Comparison of ENCODE assay signal across 12 cellular contexts in the genomic region with DNA sequence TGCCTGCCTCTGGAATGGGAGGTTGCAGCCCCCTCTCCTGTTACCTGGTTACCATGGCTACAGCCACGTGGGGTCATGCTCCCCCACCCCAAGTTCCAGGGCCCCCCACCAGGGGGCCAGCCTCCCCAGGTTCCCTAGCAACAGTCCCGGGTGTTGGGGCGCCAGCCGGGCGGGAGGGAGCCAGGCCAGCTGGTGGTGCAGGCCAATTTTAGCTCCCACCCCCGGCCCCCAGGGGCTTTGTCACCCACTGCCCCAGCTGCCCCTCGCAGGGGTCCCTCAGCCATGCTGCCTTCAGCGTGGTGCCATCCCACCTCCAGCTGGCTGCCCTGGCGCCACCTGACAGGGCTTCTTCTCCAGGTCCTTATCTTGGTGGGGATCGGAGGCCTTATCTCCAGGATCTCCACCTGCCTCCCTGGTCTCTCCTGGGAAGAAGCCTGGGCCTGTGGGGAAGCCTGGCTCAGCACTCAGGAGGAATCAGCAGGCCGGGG. TPM values are rescaled to one million over a fixed set of nuclear protein-coding genes. Genes with fewer than 3 reads are reported as not detected.
A peak's percentile ranks its signal among the peaks of the same experiment; 100 is the strongest.
DNase-seq lines count a peak whose midpoint lies in the region; ATAC-seq and TF ChIP-seq lines count a peak whose summit lies in the region.
"Had no signal": no experiment of that assay in that cellular context is flagged by ENCODE, and none has a peak within 500 bp of the region (broad histone marks: within the 10 kb centered on the region; RNA-seq: fewer than 3 reads in every experiment).

No MANE protein-coding gene starts in this region.

- no peaks in the 10 kb centered on the region for H3K9me2 ChIP-seq in HCT116 (ENCODE audit: insufficient read depth)

- no peak overlapping the region for H2AFZ ChIP-seq in HCT116 (ENCODE audit: low read depth, low read length, poor library complexity, severe bottlenecking)

- H3K36me3 ChIP-seq in CD8-positive, alpha-beta T cell (ENCODE audit: insufficient read depth, low read length) = no peaks in the 10 kb centered on the region
- H3K36me3 ChIP-seq in HCT116 (ENCODE audit: control insufficient read depth in 1 of 2, insufficient read depth in 2 of 2, low read length in 2 of 2) = no peaks in the 10 kb centered on the region; a peak in 1 of 4 replicates
- H3K36me3 ChIP-seq: colonic mucosa had no signal

- H3K9ac ChIP-seq in HCT116 (ENCODE audit: low read length) = no peak overlapping the region

- peak; percentile 19 for TF ChIP-seq CTCF in CD8-positive, alpha-beta T cell (IDR thresholded peaks at IDR 0.05)
- TF ChIP-seq CTCF in HCT116 (IDR thresholded peaks at IDR 0.05 in 2 of 3, conservative IDR thresholded peaks at IDR 0.05 in 1 of 3; ENCODE audit: borderline replicate concordance in 1 of 3, insufficient read depth in 1 of 3, low read depth in 2 of 3, low read length in 2 of 3) = peak in 2 of 3 experiments; percentile 19 to 23; a peak in 2 of 6 replicates
- peak; percentile 21 for TF ChIP-seq CTCF in astrocyte of the spinal cord (IDR thresholded peaks at IDR 0.05; ENCODE audit: low read depth, low read length)
- TF ChIP-seq CTCF in GM10266 (IDR thresholded peaks at IDR 0.05; ENCODE audit: control insufficient read depth, insufficient read depth, low read depth, missing control alignments) = no peak
- no peak for TF ChIP-seq CTCF in omental fat pad (IDR thresholded peaks at IDR 0.05)

- H3K4me3 ChIP-seq in CD8-positive, alpha-beta T cell (ENCODE audit: low read depth, low read length) = no peak overlapping the region
- H3K4me3 ChIP-seq in HCT116 (replicated peaks in 1 of 2; ENCODE audit: low read depth in 1 of 2, low read length in 2 of 2) (no peak overlapping the region), astrocyte of the spinal cord (ENCODE audit: low read depth, low read length) (no peak overlapping the region)
- H3K4me3 ChIP-seq: colonic mucosa, tibial artery had no signal

- TF ChIP-seq RAD21 in HCT116 (IDR thresholded peaks at IDR 0.05; ENCODE audit: low read depth) = no peak

- H3K27ac ChIP-seq in CD8-positive, alpha-beta T cell (ENCODE audit: low read depth, low read length) = no peak overlapping the region
- no peak overlapping the region for H3K27ac ChIP-seq in HCT116 (ENCODE audit: low read depth, low read length)
- H3K27ac ChIP-seq: colonic mucosa, tibial artery had no signal

- peaks cover 10% of the 10 kb centered on the region for H3K36me3 Mint-ChIP-seq in CD8-positive, alpha-beta T cell
- H3K36me3 Mint-ChIP-seq in naive thymus-derived CD8-positive, alpha-beta T cell = peaks cover 0 to 2% (median 0%) of the 10 kb centered on the region in 3 donors

- no peak for TF ChIP-seq POLR2A in HCT116 (IDR thresholded peaks at IDR 0.05; ENCODE audit: borderline replicate concordance, extremely low read depth, insufficient read depth, insufficient read length)

- H3K4me2 ChIP-seq in HCT116 (ENCODE audit: low read length) = no peak overlapping the region

- H4K20me1 ChIP-seq in HCT116 (ENCODE audit: insufficient read depth) = no peaks in the 10 kb centered on the region

- peaks cover 38% of the 10 kb centered on the region for H3K79me2 ChIP-seq in HCT116 (ENCODE audit: insufficient read depth, low read length)

- in situ Hi-C loops in astrocyte of the spinal cord (cut with HindIII; ENCODE audit: low sequenced_read_pairs) = no loop called here

- CTCF ChIA-PET in CD8-positive, alpha-beta T cell (lab: Charles Lee) = interaction anchor here (1.3 kb wide), 1 partner anchor 25 kb away, joined by 3 read pairs; no protein-coding TSS in a partner anchor
- CTCF ChIA-PET in HCT116 (lab: Charles Lee) = interaction anchor here (0.6 kb wide), 1 partner anchor 75 kb away, joined by 6 read pairs; no protein-coding TSS in a partner anchor

- RAD21 ChIA-PET in HCT116 (lab: Charles Lee; ENCODE audit: low non-redundant PET in 1 of 2, low total read pairs in 2 of 2, uncharacterized antibody in 2 of 2, unreplicated experiment in 2 of 2) = no interaction called here

- no peaks in the 10 kb centered on the region for H3K27me3 Mint-ChIP-seq in CD8-positive, alpha-beta T cell (ENCODE audit: low read depth)
- no peaks in the 10 kb centered on the region for H3K27me3 Mint-ChIP-seq in naive thymus-derived CD8-positive, alpha-beta T cell

- no peaks in the 10 kb centered on the region for H3K9me3 Mint-ChIP-seq in CD8-positive, alpha-beta T cell
- no peaks in the 10 kb centered on the region for H3K9me3 Mint-ChIP-seq in naive thymus-derived CD8-positive, alpha-beta T cell

- H3K27me3 ChIP-seq in CD8-positive, alpha-beta T cell (ENCODE audit: insufficient read depth, low read length) = no peaks in the 10 kb centered on the region
- no peaks in the 10 kb centered on the region for H3K27me3 ChIP-seq in HCT116 (ENCODE audit: insufficient read depth, low read length)
- H3K27me3 ChIP-seq: colonic mucosa, tibial artery had no signal

- peak overlapping the region; percentile 45 for H3K4me3 Mint-ChIP-seq in CD8-positive, alpha-beta T cell
- peak overlapping the region in 8 of 10 donors; percentile 10 to 91 (median 76) for H3K4me3 Mint-ChIP-seq in naive thymus-derived CD8-positive, alpha-beta T cell

- H3K9me3 ChIP-seq in CD8-positive, alpha-beta T cell (ENCODE audit: low read length) = no peaks in the 10 kb centered on the region
- H3K9me3 ChIP-seq in HCT116 (ENCODE audit: control insufficient read depth in 1 of 2, insufficient read depth in 1 of 2, low read depth in 1 of 2, low read length in 2 of 2) = no peaks in the 10 kb centered on the region
- H3K9me3 ChIP-seq: colonic mucosa, tibial artery had no signal

- no peak for ATAC-seq in CD8-positive, alpha-beta T cell
- ATAC-seq in HCT116 (no peak), omental fat pad (ENCODE audit: low FRiP score) (no peak)
- ATAC-seq in naive thymus-derived CD8-positive, alpha-beta T cell = no peak

- H3K4me1 ChIP-seq in CD8-positive, alpha-beta T cell (ENCODE audit: insufficient read depth, low read length) = peaks cover 36% of the 10 kb centered on the region
- H3K4me1 ChIP-seq in HCT116 (ENCODE audit: control insufficient read depth in 1 of 2, insufficient read depth in 2 of 2, low read length in 2 of 2) = peaks cover 11 to 31% of the 10 kb centered on the region in 2 experiments; a peak in 3 of 4 replicates

- POLR2A ChIA-PET in CD8-positive, alpha-beta T cell (lab: Charles Lee) = no interaction called here
- POLR2A ChIA-PET in HCT116 (lab: Charles Lee) = no interaction called here
- POLR2A ChIA-PET in naive thymus-derived CD8-positive, alpha-beta T cell (lab: Charles Lee) = no interaction called here

- DNase-seq in CD8-positive, alpha-beta T cell = no peak
- no peak for DNase-seq in HCT116 (ENCODE audit: low read depth, low spot score)
- DNase-seq in astrocyte of the spinal cord (ENCODE audit: low read depth, low spot score) = no peak
- no peak for DNase-seq in naive thymus-derived CD8-positive, alpha-beta T cell
- DNase-seq in GM10266 (ENCODE audit: extremely low spot score) = no peak
- no peak for DNase-seq in anterior cingulate cortex (lab: John Stamatoyannopoulos, UW)
- DNase-seq in OCI-M2 (lab: John Stamatoyannopoulos, UW; ENCODE audit: unreplicated experiment) = no peak
- no peak for DNase-seq in omental fat pad (ENCODE audit: low spot score)
- DNase-seq: colonic mucosa, kidney glomerular epithelial cell, NCI-H510A treated with DMSO at 0.1 percent for 48 hours, tibial artery had no signal

- H3K4me1 Mint-ChIP-seq in CD8-positive, alpha-beta T cell (ENCODE audit: low read depth) = peaks cover 35% of the 10 kb centered on the region
- peaks cover 27 to 45% (median 37%) of the 10 kb centered on the region in 4 donors for H3K4me1 Mint-ChIP-seq in naive thymus-derived CD8-positive, alpha-beta T cell

- no peak overlapping the region for H3K27ac Mint-ChIP-seq in CD8-positive, alpha-beta T cell
- H3K27ac Mint-ChIP-seq in naive thymus-derived CD8-positive, alpha-beta T cell = peak overlapping the region in 4 of 10 donors; percentile 58 to 92 (median 67)

- intact Hi-C loops in CD8-positive, alpha-beta T cell (cut with DNase I, micrococcal nuclease) = loop anchor here in 1 of 2 experiments (5.0 kb wide), 2 partner anchors 252 to 362 kb away; partner anchors contain the start of genes RELB and TOMM40
- intact Hi-C loops in HCT116 (cut with micrococcal nuclease) = no loop called here

- BruUV-seq in HCT116 (replicated peaks; lab: Mats Ljungman, UMichigan) = no TSS peak

TF ChIP-seq in HCT116, 20 proteins besides CTCF, POLR2A, EP300 and RAD21:
- TF ChIP-seq EZH2 (IDR thresholded peaks at IDR 0.05) (no peak), TCF7L2 (IDR thresholded peaks at IDR 0.05; ENCODE audit: borderline replicate concordance, extremely low read depth, insufficient read depth, insufficient read length) (no peak), YY1 (IDR thresholded peaks at IDR 0.05; ENCODE audit: extremely low read depth, insufficient replicate concordance, low read depth, low read length) (no peak), FOSL1 (IDR thresholded peaks at IDR 0.05; ENCODE audit: low read depth) (no peak)

RNA-seq across cellular contexts. Expression of gene MARK4, which starts 3.0 kb away (rescaled TPM):
- 10 to 100 TPM; 17.2 to 19.9 TPM for total RNA-seq in CD8-positive, alpha-beta T cell
- total RNA-seq in HCT116 (2021; ENCODE audit: unreplicated experiment) (37.7 TPM), omental fat pad (10 to 100 TPM; 10.6 to 14.8 (median 12.0) TPM)
- polyA plus RNA-seq in HCT116 (2012) = 40.7 and 45.5 TPM in 2 replicates
- total RNA-seq in naive thymus-derived CD8-positive, alpha-beta T cell = 10 to 100 TPM; 19.6 to 24.9 TPM
- under 1 TPM; 0.79 to 0.95 (median 0.91) TPM for polyA plus RNA-seq in naive thymus-derived CD8-positive, alpha-beta T cell

RNA-seq across cellular contexts. Expression of gene EXOC3L2, which starts 8.9 kb away (rescaled TPM):
- not detected for total RNA-seq in CD8-positive, alpha-beta T cell
- total RNA-seq in HCT116 (2021; ENCODE audit: unreplicated experiment) (not detected), omental fat pad (1 to 10 TPM; 1.4 to 4.1 (median 2.7) TPM)
- polyA plus RNA-seq in HCT116 (2012) = 0.08 TPM in 1 of 2 replicates, not detected in the other
- not detected for total RNA-seq in naive thymus-derived CD8-positive, alpha-beta T cell
- polyA plus RNA-seq in naive thymus-derived CD8-positive, alpha-beta T cell = not detected

Comparison
In these comparisons a context has a peak if more than half of its experiments do, and no peak if none do; other contexts are left out.
1. CTCF ChIP-seq: peak in CD8-positive, alpha-beta T cell (single experiment), HCT116 (2 of 3) and astrocyte of the spinal cord (single experiment); none in GM10266 (single experiment) and omental fat pad (0 of 3).